15 cellular contexts compared by ENCODE assay signal in the genomic region with DNA sequence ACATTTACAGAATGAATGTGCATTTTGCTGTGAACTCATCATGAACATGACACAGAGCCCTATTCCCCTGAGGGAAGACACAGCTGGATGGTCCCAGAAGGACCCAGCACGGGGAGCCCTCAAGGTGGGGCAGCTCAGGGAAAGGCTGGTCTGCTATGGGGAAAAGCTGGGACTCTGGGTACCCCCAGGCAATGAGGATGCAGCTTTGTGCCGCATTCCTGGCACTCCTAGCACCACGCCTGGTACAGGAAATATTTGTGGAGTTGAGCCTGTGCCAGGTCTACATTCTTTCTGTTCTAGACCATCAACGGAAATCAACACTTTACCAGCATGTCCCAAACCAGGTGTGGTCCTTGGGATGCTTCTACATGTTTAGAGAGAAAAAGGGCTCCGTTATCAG.
DNase-seq lines count a peak whose midpoint lies in the region; TF ChIP-seq lines count a peak whose summit lies in the region.
"Had no signal": no experiment of that assay in that cellular context is flagged by ENCODE, and none has a peak within 500 bp of the region (broad histone marks: within the 10 kb centered on the region; RNA-seq: fewer than 3 reads in every experiment).

No MANE protein-coding gene starts in this region.

- no peak overlapping the region for H3K4me3 Mint-ChIP-seq in chondrocyte (ENCODE audit: unreplicated experiment)
- H3K4me3 Mint-ChIP-seq: endodermal cell had no signal

- no peaks in the 10 kb centered on the region for H3K9me3 ChIP-seq in BLaER1
- H3K9me3 ChIP-seq: thoracic aorta had no signal

- H3K27me3 ChIP-seq in BLaER1 = no peaks in the 10 kb centered on the region

- no peaks in the 10 kb centered on the region for H3K36me3 Mint-ChIP-seq in chondrocyte (ENCODE audit: low read depth)

- H4K20me1 ChIP-seq in BLaER1 = no peaks in the 10 kb centered on the region

- TF ChIP-seq CTCF in chondrocyte (IDR thresholded peaks at IDR 0.05) = no peak

- H3K4me2 ChIP-seq in BLaER1 = peak overlapping the region; percentile 36

- peaks cover 2% of the 10 kb centered on the region for H3K27me3 Mint-ChIP-seq in chondrocyte (ENCODE audit: low read depth)

- H3K27ac ChIP-seq in BLaER1 = no peak overlapping the region
- H3K27ac ChIP-seq: thoracic aorta had no signal

- H3K36me3 ChIP-seq in BLaER1 = no peaks in the 10 kb centered on the region
- H3K36me3 ChIP-seq: thoracic aorta had no signal

- DNase-seq in NCI-H226 (peak; percentile 88), chondrocyte (ENCODE audit: low spot score) (no peak), mucosa of gallbladder (ENCODE audit: low spot score) (peak; percentile 48), NCI-H1417 (lab: John Stamatoyannopoulos, UW) (no peak), hippocampal formation (lab: John Stamatoyannopoulos, UW) (no peak), NCI-H2107 treated with DMSO at 0.1 percent for 48 hours (lab: John Stamatoyannopoulos, UW; ENCODE audit: unreplicated experiment) (no peak)
- DNase-seq in activated CD4-positive, alpha-beta T cell treated with anti-CD3 and anti-CD28 coated beads, Interleukin-2, amount 50 U/mL, for 1 hour = no peak
- DNase-seq: activated effector memory CD4-positive, alpha-beta T cell treated with Interleukin-2 at 50 U/mL for 16 hours; endodermal cell; head of caudate nucleus; IMR-90; NCI-H146; NCI-H526 had no signal

- H3K4me3 ChIP-seq in BLaER1 = no peak overlapping the region
- H3K4me3 ChIP-seq: thoracic aorta had no signal

- H3K27ac Mint-ChIP-seq in chondrocyte (ENCODE audit: unreplicated experiment) = peak overlapping the region; percentile 69
- H3K27ac Mint-ChIP-seq: endodermal cell had no signal

- H3K9me3 Mint-ChIP-seq in chondrocyte (ENCODE audit: low read depth) = no peaks in the 10 kb centered on the region
- H3K9me3 Mint-ChIP-seq: endodermal cell had no signal

- H3K4me1 Mint-ChIP-seq in chondrocyte (ENCODE audit: low read depth) = peaks cover 35% of the 10 kb centered on the region

- H3K4me1 ChIP-seq in BLaER1 = peaks cover 56% of the 10 kb centered on the region

- H3K9ac ChIP-seq in BLaER1 = no peak overlapping the region

Comparison
In these comparisons a context has a peak if more than half of its experiments do, and no peak if none do; other contexts are left out.
1. DNase-seq: peak in NCI-H226 (single experiment) and mucosa of gallbladder (single experiment); none in chondrocyte (single experiment), NCI-H1417 (0 of 3), hippocampal formation (0 of 2), NCI-H2107 treated with DMSO at 0.1 percent for 48 hours (single experiment) and activated CD4-positive, alpha-beta T cell treated with anti-CD3 and anti-CD28 coated beads, Interleukin-2, amount 50 U/mL, for 1 hour (single experiment).